Comparison of ENCODE assay signal across 1 cellular context in the genomic region with DNA sequence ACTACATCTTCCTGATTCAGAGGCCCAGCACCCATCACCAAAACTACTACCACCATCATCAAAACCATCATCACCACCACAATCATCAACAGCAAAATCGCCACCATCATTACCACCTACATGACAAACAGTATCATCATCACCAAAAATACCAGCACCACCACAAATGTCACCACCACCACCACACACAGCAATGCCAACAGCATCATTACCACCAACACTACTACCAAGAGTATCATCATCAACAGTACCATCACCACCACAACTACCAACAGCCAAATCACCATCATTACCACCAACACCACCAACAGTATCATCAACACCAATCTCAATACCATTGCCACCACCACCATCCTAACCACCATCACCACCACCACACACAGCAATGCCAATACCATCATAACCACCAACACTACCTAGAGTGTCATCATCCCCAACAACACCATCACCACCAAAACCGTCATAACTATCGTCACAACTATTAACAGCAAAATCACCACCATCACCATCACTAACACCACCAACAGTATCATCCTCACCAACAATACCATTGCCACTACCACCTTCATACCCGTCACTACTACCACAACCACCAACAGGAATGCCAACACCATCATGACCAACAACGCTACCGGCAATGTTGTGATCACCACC.
TF ChIP-seq lines count a peak whose summit lies in the region.

No MANE protein-coding gene starts in this region.

TF ChIP-seq in GM12878, 131 proteins besides CTCF, POLR2A, EP300 and RAD21:
- TF ChIP-seq, protein P1, sequence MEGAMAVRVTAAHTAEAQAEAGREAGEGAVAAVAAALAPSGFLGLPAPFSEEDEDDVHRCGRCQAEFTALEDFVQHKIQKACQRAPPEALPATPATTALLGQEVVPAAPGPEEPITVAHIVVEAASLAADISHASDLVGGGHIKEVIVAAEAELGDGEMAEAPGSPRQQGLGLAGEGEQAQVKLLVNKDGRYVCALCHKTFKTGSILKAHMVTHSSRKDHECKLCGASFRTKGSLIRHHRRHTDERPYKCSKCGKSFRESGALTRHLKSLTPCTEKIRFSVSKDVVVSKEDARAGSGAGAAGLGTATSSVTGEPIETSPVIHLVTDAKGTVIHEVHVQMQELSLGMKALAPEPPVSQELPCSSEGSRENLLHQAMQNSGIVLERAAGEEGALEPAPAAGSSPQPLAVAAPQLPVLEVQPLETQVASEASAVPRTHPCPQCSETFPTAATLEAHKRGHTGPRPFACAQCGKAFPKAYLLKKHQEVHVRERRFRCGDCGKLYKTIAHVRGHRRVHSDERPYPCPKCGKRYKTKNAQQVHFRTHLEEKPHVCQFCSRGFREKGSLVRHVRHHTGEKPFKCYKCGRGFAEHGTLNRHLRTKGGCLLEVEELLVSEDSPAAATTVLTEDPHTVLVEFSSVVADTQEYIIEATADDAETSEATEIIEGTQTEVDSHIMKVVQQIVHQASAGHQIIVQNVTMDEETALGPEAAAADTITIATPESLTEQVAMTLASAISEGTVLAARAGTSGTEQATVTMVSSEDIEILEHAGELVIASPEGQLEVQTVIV (IDR thresholded peaks at IDR 0.05; ENCODE audit: borderline replicate concordance, partially characterized antibody), result peak; percentile 18
- TF ChIP-seq YBX1 (IDR thresholded peaks at IDR 0.05), result no peak
TF ChIP-seq in GM12878: peak in this region for 1.
